17 cellular contexts compared by ENCODE assay signal in the genomic region with DNA sequence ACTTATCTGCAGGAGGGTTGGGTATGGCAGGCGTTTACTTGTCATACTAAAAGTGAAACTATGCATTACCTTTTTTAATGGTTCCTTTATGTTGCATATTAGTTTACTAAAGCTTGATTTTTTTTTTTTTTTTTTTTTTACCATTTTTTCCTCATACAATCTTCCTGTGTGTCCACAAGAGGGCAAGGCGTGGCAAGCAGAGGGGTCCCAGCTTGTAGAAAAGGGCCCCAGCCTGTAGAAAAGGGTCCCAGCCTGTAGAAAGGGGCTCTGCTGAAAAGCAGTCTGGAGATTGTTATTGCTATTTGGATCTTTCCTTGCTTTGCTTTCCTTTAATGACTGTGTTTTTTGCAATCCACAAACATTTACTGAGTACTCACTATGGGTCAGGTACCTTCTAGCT. TPM values are rescaled to one million over a fixed set of nuclear protein-coding genes. Genes with fewer than 3 reads are reported as not detected.
DNase-seq lines count a peak whose midpoint lies in the region; ATAC-seq and TF ChIP-seq lines count a peak whose summit lies in the region.
"Had no signal": no experiment of that assay in that cellular context is flagged by ENCODE, and none has a peak within 500 bp of the region (broad histone marks: within the 10 kb centered on the region; RNA-seq: fewer than 3 reads in every experiment).

No MANE protein-coding gene starts in this region.

- H3K9me3 Mint-ChIP-seq in activated naive CD8-positive, alpha-beta T cell treated with anti-CD3 and anti-CD28 coated beads for 36 hours, result peaks cover 3% of the 10 kb centered on the region
- H3K9me3 Mint-ChIP-seq in activated naive CD8-positive, alpha-beta T cell treated with anti-CD3 and anti-CD28 coated beads, Interleukin-2, amount 50 U/mL, for 24 hours, result peaks cover 3% of the 10 kb centered on the region
- no peaks in the 10 kb centered on the region for H3K9me3 Mint-ChIP-seq in stimulated activated effector memory CD8-positive, alpha-beta T cell treated with anti-CD3 and anti-CD28 coated beads, Interleukin-12 subunit alpha, Interleukin-12 subunit beta, amount 100 ng/mL, for 72 hours

- no peaks in the 10 kb centered on the region for H3K9me3 ChIP-seq in OCI-LY1 (ENCODE audit: low read length)
- H3K9me3 ChIP-seq: ascending aorta, gastrocnemius medialis, neutrophil had no signal

- ATAC-seq in activated naive CD8-positive, alpha-beta T cell treated with anti-CD3 and anti-CD28 coated beads, Interleukin-2, amount 50 U/mL, for 24 hours, result no peak
- no peak for ATAC-seq in stimulated activated effector memory CD8-positive, alpha-beta T cell treated with anti-CD3 and anti-CD28 coated beads, Interleukin-12 subunit alpha, Interleukin-12 subunit beta, amount 100 ng/mL, for 72 hours
- ATAC-seq in GM21423 (IDR thresholded peaks at IDR 0.05; ENCODE audit: unreplicated experiment), result no peak
- ATAC-seq: gastrocnemius medialis had no signal

- no peak overlapping the region for H3K4me3 Mint-ChIP-seq in activated naive CD8-positive, alpha-beta T cell treated with anti-CD3 and anti-CD28 coated beads for 36 hours
- H3K4me3 Mint-ChIP-seq in activated naive CD8-positive, alpha-beta T cell treated with anti-CD3 and anti-CD28 coated beads, Interleukin-2, amount 50 U/mL, for 24 hours, result no peak overlapping the region
- no peak overlapping the region for H3K4me3 Mint-ChIP-seq in stimulated activated effector memory CD8-positive, alpha-beta T cell treated with anti-CD3 and anti-CD28 coated beads, Interleukin-12 subunit alpha, Interleukin-12 subunit beta, amount 100 ng/mL, for 72 hours
- H3K4me3 Mint-ChIP-seq: stimulated activated naive CD8-positive, alpha-beta T cell treated with anti-CD3 and anti-CD28 coated beads, Interleukin-15, Interleukin-2, amounts not matched to agents 100 ng/mL and 50 ng/mL, for 24 hours had no signal

- H3K36me3 Mint-ChIP-seq in activated naive CD8-positive, alpha-beta T cell treated with anti-CD3 and anti-CD28 coated beads for 36 hours, result peaks cover 56% of the 10 kb centered on the region
- H3K36me3 Mint-ChIP-seq in activated naive CD8-positive, alpha-beta T cell treated with anti-CD3 and anti-CD28 coated beads, Interleukin-2, amount 50 U/mL, for 24 hours (ENCODE audit: low read depth), result peaks cover 60% of the 10 kb centered on the region
- H3K36me3 Mint-ChIP-seq in stimulated activated effector memory CD8-positive, alpha-beta T cell treated with anti-CD3 and anti-CD28 coated beads, Interleukin-12 subunit alpha, Interleukin-12 subunit beta, amount 100 ng/mL, for 72 hours, result peaks cover 100% of the 10 kb centered on the region

- H2AFZ ChIP-seq in OCI-LY1 (ENCODE audit: low read length), result no peak overlapping the region

- peak; percentile 32; the same call in 1 of the 2 replicates for TF ChIP-seq CTCF in OCI-LY1 (IDR thresholded peaks at IDR 0.05; ENCODE audit: low read length)

- H3K4me2 ChIP-seq in OCI-LY1 (ENCODE audit: low read length), result no peak overlapping the region

- H4K20me1 ChIP-seq in OCI-LY1 (ENCODE audit: insufficient read depth, low read length), result no peaks in the 10 kb centered on the region

- H3K27ac Mint-ChIP-seq in activated naive CD8-positive, alpha-beta T cell treated with anti-CD3 and anti-CD28 coated beads for 36 hours, result peak overlapping the region; percentile 70
- no peak overlapping the region for H3K27ac Mint-ChIP-seq in activated naive CD8-positive, alpha-beta T cell treated with anti-CD3 and anti-CD28 coated beads, Interleukin-2, amount 50 U/mL, for 24 hours
- peak overlapping the region; percentile 92 for H3K27ac Mint-ChIP-seq in stimulated activated effector memory CD8-positive, alpha-beta T cell treated with anti-CD3 and anti-CD28 coated beads, Interleukin-12 subunit alpha, Interleukin-12 subunit beta, amount 100 ng/mL, for 72 hours

- H3K4me1 Mint-ChIP-seq in activated naive CD8-positive, alpha-beta T cell treated with anti-CD3 and anti-CD28 coated beads for 36 hours, result no peaks in the 10 kb centered on the region
- H3K4me1 Mint-ChIP-seq in activated naive CD8-positive, alpha-beta T cell treated with anti-CD3 and anti-CD28 coated beads, Interleukin-2, amount 50 U/mL, for 24 hours, result no peaks in the 10 kb centered on the region
- H3K4me1 Mint-ChIP-seq in stimulated activated effector memory CD8-positive, alpha-beta T cell treated with anti-CD3 and anti-CD28 coated beads, Interleukin-12 subunit alpha, Interleukin-12 subunit beta, amount 100 ng/mL, for 72 hours, result peaks cover 16% of the 10 kb centered on the region

- H3K79me2 ChIP-seq in OCI-LY1 (ENCODE audit: insufficient read depth, low read length), result no peaks in the 10 kb centered on the region

- no peak for TF ChIP-seq POLR2A in erythroblast (IDR thresholded peaks at IDR 0.05; ENCODE audit: low read length)

- H3K36me3 ChIP-seq in OCI-LY1 (ENCODE audit: insufficient read depth, low read length), result peaks cover 82% of the 10 kb centered on the region

- no peaks in the 10 kb centered on the region for H3K27me3 Mint-ChIP-seq in activated naive CD8-positive, alpha-beta T cell treated with anti-CD3 and anti-CD28 coated beads for 36 hours
- no peaks in the 10 kb centered on the region for H3K27me3 Mint-ChIP-seq in activated naive CD8-positive, alpha-beta T cell treated with anti-CD3 and anti-CD28 coated beads, Interleukin-2, amount 50 U/mL, for 24 hours
- H3K27me3 Mint-ChIP-seq: stimulated activated naive CD8-positive, alpha-beta T cell treated with anti-CD3 and anti-CD28 coated beads, Interleukin-15, Interleukin-2, amounts not matched to agents 100 ng/mL and 50 ng/mL, for 24 hours had no signal

- no peak for DNase-seq in activated naive CD8-positive, alpha-beta T cell treated with anti-CD3 and anti-CD28 coated beads for 36 hours
- no peak for DNase-seq in activated naive CD8-positive, alpha-beta T cell treated with anti-CD3 and anti-CD28 coated beads, Interleukin-2, amount 50 U/mL, for 24 hours
- peak; percentile 24 for DNase-seq in erythroblast (lab: John Stamatoyannopoulos, UW)
- DNase-seq in stimulated activated effector memory CD8-positive, alpha-beta T cell treated with anti-CD3 and anti-CD28 coated beads, Interleukin-12 subunit alpha, Interleukin-12 subunit beta, amount 100 ng/mL, for 72 hours (ENCODE audit: low spot score in 2 of 2), result no peak
- DNase-seq in 8988T, result no peak
- no peak for DNase-seq in COLO829 (ENCODE audit: low spot score)
- DNase-seq: gastrocnemius medialis, mesenchymal stem cell, MV-4-11, NCI-H774, Right ventricle myocardium superior had no signal

- no peak overlapping the region for H3K4me3 ChIP-seq in OCI-LY1 (ENCODE audit: low read depth, low read length, poor library complexity, severe bottlenecking)
- H3K4me3 ChIP-seq: ascending aorta, gastrocnemius medialis had no signal

- H3F3A ChIP-seq in OCI-LY1 (ENCODE audit: insufficient read depth, low read length), result no peaks in the 10 kb centered on the region

- no peak overlapping the region for H3K9ac ChIP-seq in OCI-LY1 (ENCODE audit: low read length)

- no peaks in the 10 kb centered on the region for H3K27me3 ChIP-seq in OCI-LY1 (ENCODE audit: insufficient read depth, low read length)
- H3K27me3 ChIP-seq: ascending aorta, gastrocnemius medialis, neutrophil had no signal

- no peak overlapping the region for H3K27ac ChIP-seq in OCI-LY1 (ENCODE audit: low read depth, low read length, poor library complexity, severe bottlenecking)

- no peaks in the 10 kb centered on the region for H3K9me2 ChIP-seq in OCI-LY1 (ENCODE audit: low read depth, low read length)

- H3K4me1 ChIP-seq in OCI-LY1 (ENCODE audit: insufficient read depth, low read length, severe bottlenecking), result no peaks in the 10 kb centered on the region
- H3K4me1 ChIP-seq: gastrocnemius medialis had no signal

RNA-seq across cellular contexts. Expression of gene MKRN2, which starts 21.9 kb away (rescaled TPM):
- total RNA-seq in activated naive CD8-positive, alpha-beta T cell treated with anti-CD3 and anti-CD28 coated beads for 36 hours, result 10 to 100 TPM; 27.8 to 29.2 TPM

RNA-seq across cellular contexts. Expression of gene MKRN2OS, which starts 33.4 kb away (rescaled TPM):
- total RNA-seq in activated naive CD8-positive, alpha-beta T cell treated with anti-CD3 and anti-CD28 coated beads for 36 hours, result not detected
- total RNA-seq: ascending aorta, Right ventricle myocardium superior, skeletal muscle tissue had no signal

Comparison
In these comparisons a context has a peak if more than half of its experiments do, and no peak if none do; other contexts are left out.
1. DNase-seq: peak in erythroblast (2 of 2); none in activated naive CD8-positive, alpha-beta T cell treated with anti-CD3 and anti-CD28 coated beads for 36 hours (single experiment), activated naive CD8-positive, alpha-beta T cell treated with anti-CD3 and anti-CD28 coated beads, Interleukin-2, amount 50 U/mL, for 24 hours (single experiment), stimulated activated effector memory CD8-positive, alpha-beta T cell treated with anti-CD3 and anti-CD28 coated beads, Interleukin-12 subunit alpha, Interleukin-12 subunit beta, amount 100 ng/mL, for 72 hours (0 of 2), 8988T (single experiment) and COLO829 (single experiment).